In the genomic region with DNA sequence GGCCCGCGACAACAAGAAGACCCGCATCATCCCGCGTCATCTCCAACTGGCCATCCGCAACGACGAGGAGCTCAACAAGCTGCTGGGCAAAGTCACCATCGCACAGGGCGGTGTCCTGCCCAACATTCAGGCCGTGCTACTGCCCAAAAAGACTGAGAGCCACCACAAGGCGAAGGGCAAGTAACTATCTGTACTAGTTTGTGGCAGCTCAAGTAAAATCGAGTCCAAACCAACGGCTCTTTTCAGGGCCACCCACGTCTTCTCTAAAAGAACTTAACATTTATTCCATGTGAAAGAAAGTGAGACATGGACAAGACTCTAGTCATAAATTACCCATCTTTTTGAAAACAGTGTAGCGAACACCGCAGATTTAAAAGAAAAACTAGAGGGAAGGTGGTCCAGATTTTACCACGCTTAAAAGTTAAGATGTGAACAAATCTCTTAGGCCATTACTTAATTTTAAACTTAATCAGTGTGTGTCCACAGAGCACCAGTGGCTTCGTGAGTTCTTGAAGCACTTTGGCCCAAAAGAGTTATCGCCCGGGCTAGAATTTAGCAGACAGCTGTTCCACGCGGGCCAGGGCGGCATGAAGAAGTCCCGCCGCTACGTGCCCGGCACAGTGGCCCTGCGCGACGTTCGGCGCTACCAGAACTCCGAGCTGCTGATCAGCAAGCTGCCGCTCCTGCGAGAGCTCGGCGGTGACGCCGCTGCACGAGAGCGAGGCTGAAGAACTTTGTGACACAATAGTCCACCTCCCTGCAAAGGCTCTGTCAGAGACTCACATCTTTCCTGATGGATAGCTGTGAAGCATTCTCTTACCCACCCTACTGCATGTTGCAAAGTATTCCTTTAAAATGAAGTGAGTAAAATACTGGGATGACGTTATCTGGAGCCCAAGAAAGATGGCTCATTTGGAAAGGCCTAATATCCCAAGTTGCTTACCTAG, we compare ENCODE assay signal across 8 cellular contexts.
DNase-seq lines count a peak whose midpoint lies in the region; ATAC-seq and TF ChIP-seq lines count a peak whose summit lies in the region.

No MANE protein-coding gene starts in this region.

- H3K4me1 ChIP-seq in DOHH2 (ENCODE audit: control insufficient read depth, low read length) (peaks cover 86% of the 10 kb centered on the region), thyroid gland (peaks cover 11 to 14% of the 10 kb centered on the region in 2 donors)

- no peak overlapping the region for H3K4me3 Mint-ChIP-seq in naive B cell

- H3K4me3 ChIP-seq in DOHH2 (ENCODE audit: low read length) (peak overlapping the region; percentile 89), thyroid gland (replicated peaks in 1 of 3) (peak overlapping the region in 2 of 3 donors; percentile 9 to 44)

- H3K27me3 ChIP-seq in DOHH2 (ENCODE audit: control insufficient read depth, low read length) (no peaks in the 10 kb centered on the region), thyroid gland (no peaks in the 10 kb centered on the region)

- no peaks in the 10 kb centered on the region for H4K20me1 ChIP-seq in DOHH2 (ENCODE audit: control insufficient read depth, insufficient read depth, low read depth, low read length)

- H3K27ac Mint-ChIP-seq in naive B cell, result peak overlapping the region in 1 of 6 donors; percentile 71

- H3K36me3 ChIP-seq in DOHH2 (ENCODE audit: control insufficient read depth, low read length), result peaks cover 21% of the 10 kb centered on the region
- H3K36me3 ChIP-seq in thyroid gland, result no peaks in the 10 kb centered on the region

- no peaks in the 10 kb centered on the region for H3K27me3 Mint-ChIP-seq in naive B cell

- H3K4me2 ChIP-seq in DOHH2 (ENCODE audit: low read length), result peak overlapping the region; percentile 83

- no peaks in the 10 kb centered on the region for H3K79me2 ChIP-seq in DOHH2 (ENCODE audit: control insufficient read depth, low read length)

- intact Hi-C loops in thyroid gland (cut with DNase I), result no loop called here

- peak; percentile 28 for ATAC-seq in HG02610 (IDR thresholded peaks at IDR 0.05; ENCODE audit: unreplicated experiment)
- peak; percentile 13 to 26 for ATAC-seq in naive B cell (ENCODE audit: low read depth in 2 of 2)

- peaks cover 6 to 21% (median 10%) of the 10 kb centered on the region in 3 donors for H3K4me1 Mint-ChIP-seq in naive B cell

- H3K27ac ChIP-seq in DOHH2 (ENCODE audit: low read depth, low read length) (peak overlapping the region; percentile 99), epithelial cell of prostate (peak overlapping the region; percentile 92), thyroid gland (peak overlapping the region in 2 of 3 donors; percentile 16 to 90)

- H3K9me2 ChIP-seq in DOHH2 (replicated peaks; ENCODE audit: control insufficient read depth, low read length), result no peaks in the 10 kb centered on the region

- DNase-seq in NOMO-1 (lab: John Stamatoyannopoulos, UW; ENCODE audit: unreplicated experiment in 2 of 2), result peak; percentile 61 to 80
- DNase-seq in activated CD8-positive, alpha-beta memory T cell treated with anti-CD3 and anti-CD28 coated beads for 24 hours, result peak; percentile 84
- DNase-seq in epithelial cell of prostate (ENCODE audit: low read depth, low spot score), result no peak
- peak; percentile 61 for DNase-seq in naive B cell
- DNase-seq in thyroid gland, result peak; percentile 54 to 68
- no peak for DNase-seq in globus pallidus (ENCODE audit: low spot score)

- H3K9me3 ChIP-seq in DOHH2 (ENCODE audit: control insufficient read depth, insufficient read depth, low read length) (no peaks in the 10 kb centered on the region), thyroid gland (no peaks in the 10 kb centered on the region)

- no peaks in the 10 kb centered on the region for H3K36me3 Mint-ChIP-seq in naive B cell

- peaks cover 54% of the 10 kb centered on the region for H3F3A ChIP-seq in DOHH2 (ENCODE audit: control insufficient read depth, insufficient read depth)

- peak in 1 of 2 donors; percentile 15 for TF ChIP-seq POLR2A in thyroid gland (IDR thresholded peaks at IDR 0.05)

- peaks cover 0 to 1% (median 0%) of the 10 kb centered on the region in 7 donors for H3K9me3 Mint-ChIP-seq in naive B cell

- WGBS in thyroid gland, 2 donors, result 4 to 6% methylated on average over 35 to 40 of the region's 43 CpGs

- TF ChIP-seq CTCF in DOHH2 (IDR thresholded peaks at IDR 0.05; ENCODE audit: low read depth, low read length, poor library complexity, severe bottlenecking) (no peak), thyroid gland (IDR thresholded peaks at IDR 0.05) (no peak)

Comparison
In these comparisons a context has a peak if more than half of its experiments do, and no peak if none do; other contexts are left out.
1. DNase-seq: peak in NOMO-1 (2 of 2), activated CD8-positive, alpha-beta memory T cell treated with anti-CD3 and anti-CD28 coated beads for 24 hours (single experiment), naive B cell (single experiment) and thyroid gland (2 of 2); none in epithelial cell of prostate (single experiment) and globus pallidus (single experiment).
2. Peak in every context shown above with its lines, with median percentiles within 50 percentile points of each other: H3K27ac ChIP-seq.